In the genomic region with DNA sequence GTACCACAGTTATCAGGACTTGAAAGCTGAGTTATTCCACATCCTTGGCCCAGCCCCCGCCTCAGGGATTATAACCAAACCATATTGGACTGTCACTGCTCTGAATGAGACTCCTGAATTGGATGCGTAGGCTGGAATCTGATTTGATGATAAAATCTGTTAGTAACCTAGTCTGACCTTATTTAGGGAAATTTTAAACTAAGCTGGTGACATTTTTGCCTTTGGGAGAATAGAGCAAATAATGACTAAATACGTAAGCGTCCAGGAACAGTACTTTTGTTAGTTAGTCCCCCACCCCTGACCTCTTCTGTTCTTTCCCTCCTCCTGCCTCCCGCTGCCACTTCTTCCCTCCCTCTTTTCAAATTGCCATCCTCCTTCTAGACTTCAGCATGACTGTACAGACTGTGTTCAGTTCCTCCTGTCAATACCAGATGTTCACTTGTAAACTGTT, we compare ENCODE assay signal across 13 cellular contexts.
A peak's percentile ranks its signal among the peaks of the same experiment; 100 is the strongest.
DNase-seq lines count a peak whose midpoint lies in the region; ATAC-seq and TF ChIP-seq lines count a peak whose summit lies in the region.
"Had no signal": no experiment of that assay in that cellular context is flagged by ENCODE, and none has a peak within 500 bp of the region (broad histone marks: within the 10 kb centered on the region; RNA-seq: fewer than 3 reads in every experiment).

No MANE protein-coding gene starts in this region.

- H3K9me3 ChIP-seq in right atrium auricular region (no peaks in the 10 kb centered on the region), SK-N-SH (no peaks in the 10 kb centered on the region), osteoblast (ENCODE audit: low read depth, low read length) (no peaks in the 10 kb centered on the region)

- H3K4me1 ChIP-seq in right atrium auricular region (peaks cover 0 to 50% of the 10 kb centered on the region in 2 donors), SK-N-SH (ENCODE audit: control insufficient read depth in 1 of 2, insufficient read depth in 2 of 2, low read depth in 1 of 2, low read length in 1 of 2) (peaks cover 30 to 50% of the 10 kb centered on the region in 2 experiments), osteoblast (ENCODE audit: insufficient read depth, low read length) (peaks cover 28% of the 10 kb centered on the region)

- peaks cover 8% of the 10 kb centered on the region for H4K20me1 ChIP-seq in SK-N-SH (ENCODE audit: insufficient read depth)
- H4K20me1 ChIP-seq in osteoblast (ENCODE audit: insufficient read depth, low read length): no peaks in the 10 kb centered on the region

- H3K27me3 ChIP-seq in right atrium auricular region: no peaks in the 10 kb centered on the region
- H3K27me3 ChIP-seq in SK-N-SH (ENCODE audit: insufficient read depth): no peaks in the 10 kb centered on the region
- H3K27me3 ChIP-seq in osteoblast (ENCODE audit: insufficient read depth, low read length): no peaks in the 10 kb centered on the region

- H3K9ac ChIP-seq in SK-N-SH: no peak overlapping the region

- ATAC-seq in Right ventricle myocardium superior (ENCODE audit: poor library complexity): peak; percentile 63
- no peak for ATAC-seq in GM18498 (IDR thresholded peaks at IDR 0.05; ENCODE audit: unreplicated experiment)

- H3K79me2 ChIP-seq in SK-N-SH (ENCODE audit: insufficient read depth): peaks cover 52% of the 10 kb centered on the region
- peaks cover 2% of the 10 kb centered on the region for H3K79me2 ChIP-seq in osteoblast (ENCODE audit: insufficient read depth, low read length)

- H3K4me3 ChIP-seq in right atrium auricular region (no peak overlapping the region), SK-N-SH (ENCODE audit: low read depth in 2 of 2, low read length in 1 of 2) (no peak overlapping the region), osteoblast (ENCODE audit: insufficient read depth, low read length) (no peak overlapping the region)
- H3K4me3 ChIP-seq: lung had no signal

- POLR2A ChIA-PET in SK-N-SH (lab: Yijun Ruan, JAX): no interaction called here

- H3F3A ChIP-seq in SK-N-SH (replicated peaks; ENCODE audit: insufficient read depth): no peaks in the 10 kb centered on the region

- WGBS in SK-N-SH (ENCODE audit: low lambda C conversion rate): 49% methylated on average over 5 of the region's 5 CpGs

- H3K4me2 ChIP-seq in SK-N-SH (peak overlapping the region; percentile 28; the same call in 1 of the 2 replicates), osteoblast (ENCODE audit: insufficient read depth, low read length) (no peak overlapping the region)

- no peaks in the 10 kb centered on the region for H3K9me2 ChIP-seq in SK-N-SH

- H2AFZ ChIP-seq in SK-N-SH (ENCODE audit: low read depth) (no peak overlapping the region), osteoblast (ENCODE audit: low read length) (no peak overlapping the region)

- H3K27ac ChIP-seq in right atrium auricular region: no peak overlapping the region
- H3K27ac ChIP-seq in SK-N-SH (ENCODE audit: low read depth in 2 of 2, low read length in 1 of 2): peak overlapping the region; percentile 27 to 78; a peak in 2 of 4 replicates
- no peak overlapping the region for H3K27ac ChIP-seq in osteoblast (ENCODE audit: low read depth, low read length)

- intact Hi-C loops in Right ventricle myocardium superior (cut with DNase I): loop anchor here (10.0 kb wide), 1 partner anchor 90 kb away; a partner anchor contains a TSS

- DNase-seq in Right ventricle myocardium superior (no peak), right atrium auricular region (ENCODE audit: low spot score) (no peak), SK-N-SH (no peak), hepatic stellate cell (ENCODE audit: low spot score) (peak; percentile 8), osteoblast (ENCODE audit: insufficient read length, low spot score, missing footprints) (no peak), NCI-H524 treated with DMSO at 0.1 percent for 48 hours (lab: John Stamatoyannopoulos, UW) (no peak), DMS79 (lab: John Stamatoyannopoulos, UW) (no peak)
- DNase-seq: activated CD4-positive, alpha-beta memory T cell treated with anti-CD3 and anti-CD28 coated beads, Interleukin-2, amount 10 ng/mL, durations not matched to agents 7 days and 5 days; effector CD4-positive, alpha-beta T cell; NCI-H526 treated with DMSO at 0.1 percent for 48 hours; stimulated activated naive CD4-positive, alpha-beta T cell had no signal

- no peaks in the 10 kb centered on the region for H3K36me3 ChIP-seq in right atrium auricular region
- peaks cover 16 to 24% of the 10 kb centered on the region in 2 experiments for H3K36me3 ChIP-seq in SK-N-SH (replicated peaks in 1 of 2; ENCODE audit: control insufficient read depth in 1 of 2, insufficient read depth in 2 of 2, low read length in 1 of 2)
- no peaks in the 10 kb centered on the region for H3K36me3 ChIP-seq in osteoblast (ENCODE audit: insufficient read depth, low read length)

- CTCF ChIA-PET in SK-N-SH (lab: Yijun Ruan, JAX): interaction anchor here (1.1 kb wide), 1 partner anchor 82 kb away, joined by 3 read pairs; no protein-coding TSS in a partner anchor

- TF ChIP-seq RAD21 in SK-N-SH (IDR thresholded peaks at IDR 0.05; ENCODE audit: low read length): no peak

- TF ChIP-seq CTCF in right atrium auricular region (IDR thresholded peaks at IDR 0.05): no peak
- no peak for TF ChIP-seq CTCF in SK-N-SH (IDR thresholded peaks at IDR 0.05)
- no peak for TF ChIP-seq CTCF in osteoblast (IDR thresholded peaks at IDR 0.05; ENCODE audit: extremely low read depth, low read depth, low read length)

- no peak for TF ChIP-seq EP300 in SK-N-SH (IDR thresholded peaks at IDR 0.05; ENCODE audit: borderline replicate concordance in 1 of 2, low read depth in 1 of 2, low read length in 1 of 2)

TF ChIP-seq in SK-N-SH, 30 proteins besides CTCF, POLR2A, EP300 and RAD21:
- TF ChIP-seq, protein P1, sequence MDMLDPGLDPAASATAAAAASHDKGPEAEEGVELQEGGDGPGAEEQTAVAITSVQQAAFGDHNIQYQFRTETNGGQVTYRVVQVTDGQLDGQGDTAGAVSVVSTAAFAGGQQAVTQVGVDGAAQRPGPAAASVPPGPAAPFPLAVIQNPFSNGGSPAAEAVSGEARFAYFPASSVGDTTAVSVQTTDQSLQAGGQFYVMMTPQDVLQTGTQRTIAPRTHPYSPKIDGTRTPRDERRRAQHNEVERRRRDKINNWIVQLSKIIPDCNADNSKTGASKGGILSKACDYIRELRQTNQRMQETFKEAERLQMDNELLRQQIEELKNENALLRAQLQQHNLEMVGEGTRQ (IDR thresholded peaks at IDR 0.05; ENCODE audit: borderline replicate concordance, low read depth, low read length): no peak
- TF ChIP-seq, protein P2, sequence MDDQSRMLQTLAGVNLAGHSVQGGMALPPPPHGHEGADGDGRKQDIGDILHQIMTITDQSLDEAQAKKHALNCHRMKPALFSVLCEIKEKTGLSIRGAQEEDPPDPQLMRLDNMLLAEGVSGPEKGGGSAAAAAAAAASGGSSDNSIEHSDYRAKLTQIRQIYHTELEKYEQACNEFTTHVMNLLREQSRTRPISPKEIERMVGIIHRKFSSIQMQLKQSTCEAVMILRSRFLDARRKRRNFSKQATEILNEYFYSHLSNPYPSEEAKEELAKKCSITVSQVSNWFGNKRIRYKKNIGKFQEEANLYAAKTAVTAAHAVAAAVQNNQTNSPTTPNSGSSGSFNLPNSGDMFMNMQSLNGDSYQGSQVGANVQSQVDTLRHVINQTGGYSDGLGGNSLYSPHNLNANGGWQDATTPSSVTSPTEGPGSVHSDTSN (IDR thresholded peaks at IDR 0.05): 0 out of 2 replicates have a peak, but pooled peaks have one; percentile 13

Comparison
In these comparisons a context has a peak if more than half of its experiments do, and no peak if none do; other contexts are left out.
1. H3K27ac ChIP-seq: peak in SK-N-SH (2 of 2); none in right atrium auricular region (0 of 2) and osteoblast (single experiment).